9 cellular contexts compared by ENCODE assay signal in genomic region chr13:100608906-100609305, GRCh38. TPM values are rescaled to one million over a fixed set of nuclear protein-coding genes. Genes with fewer than 3 reads are reported as not detected.
DNase-seq lines count a peak whose midpoint lies in the region; ATAC-seq and TF ChIP-seq lines count a peak whose summit lies in the region.
"Had no signal": no experiment of that assay in that cellular context is flagged by ENCODE, and none has a peak within 500 bp of the region (broad histone marks: within the 10 kb centered on the region; RNA-seq: fewer than 3 reads in every experiment).

No MANE protein-coding gene starts in this region.

- no peak overlapping the region for H3K9ac ChIP-seq in Karpas-422 (ENCODE audit: low read length)

- no peaks in the 10 kb centered on the region for H3K27me3 ChIP-seq in GM06990 (replicated peaks; ENCODE audit: control insufficient read depth, insufficient read depth, low read length)
- H3K27me3 ChIP-seq in Karpas-422 (ENCODE audit: low read length): no peaks in the 10 kb centered on the region

- no peak overlapping the region; the same call in 1 of the 2 replicates for H3K27ac ChIP-seq in Karpas-422 (ENCODE audit: low read length)

- no peak overlapping the region for H3K4me2 ChIP-seq in Karpas-422 (ENCODE audit: low read depth, low read length, poor library complexity, severe bottlenecking)

- no peak for TF ChIP-seq CTCF in GM06990 (IDR thresholded peaks at IDR 0.05; ENCODE audit: insufficient read depth, low read length, poor library complexity, severe bottlenecking)

- H3K27ac Mint-ChIP-seq in activated naive CD4-positive, alpha-beta T cell treated with anti-CD3 and anti-CD28 coated beads, Interleukin-2, amount 50 U/mL, for 24 hours: peak overlapping the region; percentile 4
- H3K27ac Mint-ChIP-seq: activated naive CD8-positive, alpha-beta T cell had no signal

- H2AFZ ChIP-seq in Karpas-422 (ENCODE audit: low read length): no peak overlapping the region

- peaks cover 20% of the 10 kb centered on the region for H3K4me1 Mint-ChIP-seq in activated naive CD4-positive, alpha-beta T cell treated with anti-CD3 and anti-CD28 coated beads, Interleukin-2, amount 50 U/mL, for 24 hours

- H3K27me3 Mint-ChIP-seq in activated naive CD4-positive, alpha-beta T cell treated with anti-CD3 and anti-CD28 coated beads, Interleukin-2, amount 50 U/mL, for 24 hours: no peaks in the 10 kb centered on the region
- H3K27me3 Mint-ChIP-seq: activated naive CD8-positive, alpha-beta T cell had no signal

- no peaks in the 10 kb centered on the region for H3K36me3 ChIP-seq in GM06990 (ENCODE audit: control insufficient read depth, insufficient read depth, low read length)
- H3K36me3 ChIP-seq in Karpas-422 (ENCODE audit: insufficient read depth, low read length): no peaks in the 10 kb centered on the region

- peaks cover 20% of the 10 kb centered on the region for H3K4me1 ChIP-seq in Karpas-422 (ENCODE audit: low read length)

- no peaks in the 10 kb centered on the region for H3K79me2 ChIP-seq in Karpas-422 (ENCODE audit: low read length)

- peak; percentile 88 for ATAC-seq in GM19467 (IDR thresholded peaks at IDR 0.05; ENCODE audit: unreplicated experiment)
- peak; percentile 84 for ATAC-seq in HG03439 (IDR thresholded peaks at IDR 0.05; ENCODE audit: unreplicated experiment)

- no peaks in the 10 kb centered on the region for H4K20me1 ChIP-seq in Karpas-422 (ENCODE audit: insufficient read depth, low read depth, low read length)

- peak; percentile 35 for DNase-seq in GM06990 (ENCODE audit: extremely low read depth, insufficient read length)
- DNase-seq in Karpas-422: no peak
- DNase-seq in NCI-H2081 treated with DMSO at 0.1 percent for 48 hours (lab: John Stamatoyannopoulos, UW): no peak
- DNase-seq in NCI-H2171 (lab: John Stamatoyannopoulos, UW): no peak
- DNase-seq in pons (ENCODE audit: low spot score): no peak

- no peaks in the 10 kb centered on the region for H3K9me3 ChIP-seq in Karpas-422 (ENCODE audit: low read length)

- no peak overlapping the region for H3K4me3 ChIP-seq in GM06990 (replicated peaks; ENCODE audit: low read depth, low read length)
- no peak overlapping the region for H3K4me3 ChIP-seq in Karpas-422 (ENCODE audit: low read length)

- H3K9me3 Mint-ChIP-seq in activated naive CD4-positive, alpha-beta T cell treated with anti-CD3 and anti-CD28 coated beads, Interleukin-2, amount 50 U/mL, for 24 hours: no peaks in the 10 kb centered on the region

- no peak overlapping the region for H3K4me3 Mint-ChIP-seq in activated naive CD4-positive, alpha-beta T cell treated with anti-CD3 and anti-CD28 coated beads, Interleukin-2, amount 50 U/mL, for 24 hours
- H3K4me3 Mint-ChIP-seq: activated naive CD8-positive, alpha-beta T cell had no signal

- no peaks in the 10 kb centered on the region for H3K9me2 ChIP-seq in Karpas-422 (replicated peaks; ENCODE audit: insufficient read depth, low read length)

- peaks cover 18% of the 10 kb centered on the region for H3K36me3 Mint-ChIP-seq in activated naive CD4-positive, alpha-beta T cell treated with anti-CD3 and anti-CD28 coated beads, Interleukin-2, amount 50 U/mL, for 24 hours

RNA-seq across cellular contexts. Expression of gene GGACT, which starts 20.3 kb away (rescaled TPM):
- 8.8 and 12.4 TPM in 2 replicates for total RNA-seq in Karpas-422 (2014; rRNA removed; shearing (Covaris generic); ENCODE audit: low replicate concordance)
